Comparison of ENCODE assay signal across 18 cellular contexts in the genomic region with DNA sequence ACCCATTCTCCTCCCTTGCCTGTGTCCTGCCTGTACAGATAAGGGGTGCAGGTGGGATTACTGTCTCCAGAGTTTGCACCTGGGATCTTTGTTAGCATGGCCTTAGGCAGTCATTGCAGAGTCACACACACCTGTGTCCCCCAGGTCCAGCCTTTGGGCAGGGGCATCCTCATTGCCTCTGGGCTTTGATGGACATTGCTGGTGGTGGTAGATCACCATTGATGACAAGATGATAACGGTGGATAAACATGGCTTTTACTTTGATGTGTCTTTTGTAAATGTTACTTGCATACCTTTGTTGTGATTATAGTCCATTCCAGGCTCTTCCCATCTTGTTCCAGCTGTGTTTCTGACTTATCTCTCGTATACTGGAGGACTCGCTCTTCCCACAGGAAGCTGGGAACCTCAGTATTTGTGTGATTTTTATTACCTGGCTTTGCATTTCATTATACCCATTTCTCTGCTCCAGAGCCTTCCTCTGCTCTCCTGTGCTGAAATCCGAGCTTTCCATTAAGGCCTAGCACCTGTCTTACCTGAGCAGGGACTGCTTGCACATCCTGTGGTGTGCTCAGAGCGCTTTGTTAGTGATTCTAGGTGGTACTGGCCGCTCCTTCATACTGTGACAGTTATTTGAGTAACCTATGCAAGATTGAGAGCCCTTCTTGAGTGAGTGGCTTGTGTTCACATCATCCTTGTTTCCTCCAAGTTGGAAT.
"Had no signal": no experiment of that assay in that cellular context is flagged by ENCODE, and none has a peak within 500 bp of the region (broad histone marks: within the 10 kb centered on the region; RNA-seq: fewer than 3 reads in every experiment).

No MANE protein-coding gene starts in this region.

- H3K36me3 ChIP-seq: prostate gland, spleen had no signal

- H3K27me3 ChIP-seq: body of pancreas, spleen had no signal

- H3K4me3 ChIP-seq: body of pancreas, coronary artery, prostate gland, spleen had no signal

- H3K27ac Mint-ChIP-seq: activated naive CD4-positive, alpha-beta T cell treated with anti-CD3 and anti-CD28 coated beads, Interleukin-2, amount 50 U/mL, for 72 hours; natural killer cell; stimulated activated memory B cell treated with anti-CD40 and anti-IgM and Interleukin-4, amounts not matched to agents 10 μg/mL and 1 μg/mL and 100 μg/mL, for 72 hours; T-helper 1 cell treated with Interleukin-12 subunit alpha and Interleukin-12 subunit beta and Interleukin-4 antibody, amounts not matched to agents 30 μg/mL and 1 μg/mL, for 36 hours; type B pancreatic cell had no signal

- H3K9me3 Mint-ChIP-seq: stimulated activated memory B cell treated with anti-CD40 and anti-IgM and Interleukin-4, amounts not matched to agents 10 μg/mL and 1 μg/mL and 100 μg/mL, for 72 hours; type B pancreatic cell had no signal

- H3K27me3 Mint-ChIP-seq: stimulated activated memory B cell treated with anti-CD40 and anti-IgM and Interleukin-4, amounts not matched to agents 10 μg/mL and 1 μg/mL and 100 μg/mL, for 72 hours; type B pancreatic cell had no signal

- H3K27ac ChIP-seq: body of pancreas, coronary artery, prostate gland, spleen had no signal

- ATAC-seq: activated naive CD4-positive, alpha-beta T cell treated with anti-CD3 and anti-CD28 coated beads, Interleukin-2, amount 50 U/mL, for 72 hours; body of pancreas; natural killer cell; sciatic nerve; stimulated activated memory B cell treated with anti-CD40 and anti-IgM and Interleukin-4, amounts not matched to agents 10 μg/mL and 1 μg/mL and 100 μg/mL, for 72 hours had no signal

- H3K9me3 ChIP-seq: body of pancreas, prostate gland had no signal

- DNase-seq: activated CD4-positive, alpha-beta T cell treated with anti-CD3 and anti-CD28 coated beads, Interleukin-2, amount 50 U/mL, for 1 hour; activated effector memory CD4-positive, alpha-beta T cell treated with Interleukin-2 at 50 U/mL for 16 hours; amniotic stem cell; central memory CD4-positive, alpha-beta T cell; effector CD4-positive, alpha-beta T cell; natural killer cell; spleen; stimulated activated CD4-positive, alpha-beta T cell treated with anti-CD3 and anti-CD28 coated beads, Interleukin-1b, Interleukin-23, amount 100 ng/mL, for 48 hours had no signal

- FAIRE-seq: endothelial cell of umbilical vein, frontal cortex had no signal

- H3K4me3 Mint-ChIP-seq: natural killer cell; stimulated activated memory B cell treated with anti-CD40 and anti-IgM and Interleukin-4, amounts not matched to agents 10 μg/mL and 1 μg/mL and 100 μg/mL, for 72 hours; T-helper 1 cell treated with Interleukin-12 subunit alpha and Interleukin-12 subunit beta and Interleukin-4 antibody, amounts not matched to agents 30 μg/mL and 1 μg/mL, for 36 hours; type B pancreatic cell had no signal

- H3K4me1 Mint-ChIP-seq: natural killer cell; stimulated activated memory B cell treated with anti-CD40 and anti-IgM and Interleukin-4, amounts not matched to agents 10 μg/mL and 1 μg/mL and 100 μg/mL, for 72 hours had no signal

- H3K36me3 Mint-ChIP-seq: activated naive CD4-positive, alpha-beta T cell treated with anti-CD3 and anti-CD28 coated beads, Interleukin-2, amount 50 U/mL, for 72 hours; natural killer cell; stimulated activated memory B cell treated with anti-CD40 and anti-IgM and Interleukin-4, amounts not matched to agents 10 μg/mL and 1 μg/mL and 100 μg/mL, for 72 hours; type B pancreatic cell had no signal
